ENCODE assay signal across 36 cellular contexts in the genomic region with DNA sequence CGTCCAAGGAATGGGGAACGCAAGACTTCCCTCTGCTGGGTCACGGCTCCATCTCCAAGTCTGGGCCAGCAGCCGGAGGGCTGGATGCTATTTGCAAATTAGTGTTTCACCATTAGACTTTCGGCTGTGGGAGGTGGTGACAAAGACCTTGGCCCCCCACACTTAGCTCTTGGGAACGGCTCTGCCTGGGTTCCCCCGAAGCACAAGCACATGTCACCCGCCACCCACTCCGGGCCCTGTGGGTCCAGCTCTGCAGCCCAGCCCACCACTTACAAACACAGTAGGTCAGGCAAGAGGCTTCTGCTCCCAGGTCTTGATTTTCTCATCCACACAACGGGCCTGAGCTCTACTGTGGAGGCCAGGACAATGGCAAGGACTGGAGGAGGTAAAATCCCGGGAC.
"Had no signal": no experiment of that assay in that cellular context is flagged by ENCODE, and none has a peak within 500 bp of the region (broad histone marks: within the 10 kb centered on the region; RNA-seq: fewer than 3 reads in every experiment).

No MANE protein-coding gene starts in this region.

- H3K4me1 ChIP-seq: ascending aorta had no signal

- H3K4me3 ChIP-seq: ascending aorta, cardiac muscle cell had no signal

- ATAC-seq: activated CD8-positive, alpha-beta T cell treated with anti-CD3 and anti-CD28 coated beads for 36 hours; activated naive CD8-positive, alpha-beta T cell treated with anti-CD3 and anti-CD28 coated beads, Interleukin-2, amount 50 U/mL, for 24 hours; activated T-cell treated with anti-CD3 and anti-CD28 coated beads, Interleukin-2, amount 50 U/mL, for 4 hours; activated T-cell treated with anti-CD3 and anti-CD28 coated beads, Interleukin-2, amount 50 U/mL, for 72 hours; activated T-helper 17 cell treated with anti-CD3 and anti-CD28 coated beads, Interleukin-2, amount 50 U/mL, for 72 hours; T-cell; T-helper 17 cell had no signal

- H3K27me3 Mint-ChIP-seq: activated CD4-positive, alpha-beta T cell treated with anti-CD3 and anti-CD28 coated beads, Interleukin-2, amount 10 ng/mL, durations not matched to agents 24 days and 14 days; activated naive CD4-positive, alpha-beta T cell treated with anti-CD3 and anti-CD28 coated beads, Interleukin-2, amount 50 U/mL, for 24 hours; activated naive CD8-positive, alpha-beta T cell; brain had no signal

- H3K36me3 ChIP-seq: ascending aorta, cardiac muscle cell had no signal

- H3K36me3 Mint-ChIP-seq: activated CD4-positive, alpha-beta memory T cell treated with anti-CD3 and anti-CD28 coated beads for 36 hours; activated naive CD4-positive, alpha-beta T cell treated with anti-CD3 and anti-CD28 coated beads, Interleukin-2, amount 10 ng/mL, durations not matched to agents 7 days and 5 days; activated naive CD4-positive, alpha-beta T cell treated with anti-CD3 and anti-CD28 coated beads, Interleukin-2, amount 50 U/mL, for 24 hours; activated naive CD8-positive, alpha-beta T cell; activated naive CD8-positive, alpha-beta T cell treated with anti-CD3 and anti-CD28 coated beads, Interleukin-2, amount 10 ng/mL, durations not matched to agents 7 days and 5 days; brain; T-cell had no signal

- FAIRE-seq: bronchial epithelial cell, TTC549 had no signal

- H3K27ac Mint-ChIP-seq: activated B cell treated with CpG ODN at 0.5 μM for 24 hours; activated CD4-positive, alpha-beta memory T cell treated with anti-CD3 and anti-CD28 coated beads for 36 hours; activated CD4-positive, alpha-beta T cell treated with anti-CD3 and anti-CD28 coated beads, Interleukin-2, amount 10 ng/mL, durations not matched to agents 24 days and 14 days; activated CD8-positive, alpha-beta T cell treated with anti-CD3 and anti-CD28 coated beads for 36 hours; activated naive CD4-positive, alpha-beta T cell treated with anti-CD3 and anti-CD28 coated beads, Interleukin-2, amount 10 ng/mL, durations not matched to agents 7 days and 5 days; activated naive CD4-positive, alpha-beta T cell treated with anti-CD3 and anti-CD28 coated beads, Interleukin-2, amount 50 U/mL, for 24 hours; activated naive CD8-positive, alpha-beta T cell; activated naive CD8-positive, alpha-beta T cell treated with anti-CD3 and anti-CD28 coated beads, Interleukin-2, amount 10 ng/mL, durations not matched to agents 7 days and 5 days; activated naive CD8-positive, alpha-beta T cell treated with anti-CD3 and anti-CD28 coated beads, Interleukin-2, amount 50 U/mL, for 24 hours; activated T-cell treated with anti-CD3 and anti-CD28 coated beads, Interleukin-2, amount 50 U/mL, for 72 hours; activated T-helper 1 cell treated with anti-CD3 and anti-CD28 coated beads, Interleukin-12 subunit alpha, Interleukin-12 subunit beta, Interleukin-2, Interleukin-4 antibody, amounts not matched to agents 30 ng/mL and 10 ng/mL and 1 ng/mL, durations not matched to agents 14 hours and 24 hours and 36 hours; activated T-helper 17 cell treated with anti-CD3 and anti-CD28 coated beads, Interleukin-2, amount 50 U/mL, for 72 hours; T-cell; T-helper 17 cell had no signal

- DNase-seq: activated B cell treated with CpG ODN at 0.5 μM for 24 hours; activated CD4-positive, alpha-beta memory T cell treated with anti-CD3 and anti-CD28 coated beads for 36 hours; activated CD4-positive, alpha-beta T cell treated with anti-CD3 and anti-CD28 coated beads for 4 hours; activated CD4-positive, alpha-beta T cell treated with anti-CD3 and anti-CD28 coated beads, Interleukin-2, amount 10 ng/mL, durations not matched to agents 24 days and 14 days; activated CD4-positive, alpha-beta T cell treated with anti-CD3 and anti-CD28 coated beads, Interleukin-2, amount 50 U/mL, for 1 hour; activated CD4-positive, alpha-beta T cell treated with anti-CD3 and anti-CD28 coated beads, Interleukin-2, amount 50 U/mL, for 4 hours; activated CD4-positive, CD25-positive, alpha-beta regulatory T cell treated with anti-CD3 and anti-CD28 coated beads, Interleukin-2, amount 50 U/mL, for 72 hours; activated CD8-positive, alpha-beta memory T cell treated with anti-CD3 and anti-CD28 coated beads, Interleukin-2, amount 50 U/mL, for 4 hours; activated CD8-positive, alpha-beta T cell treated with anti-CD3 and anti-CD28 coated beads for 36 hours; activated effector memory CD4-positive, alpha-beta T cell treated with Interleukin-2 at 50 U/mL for 16 hours; activated gamma-delta T cell; activated naive CD4-positive, alpha-beta T cell treated with anti-CD3 and anti-CD28 coated beads, Interleukin-2, amount 10 ng/mL, durations not matched to agents 7 days and 5 days; activated naive CD4-positive, alpha-beta T cell treated with Interleukin-2 at 50 U/mL for 16 hours; activated naive CD8-positive, alpha-beta T cell treated with anti-CD3 and anti-CD28 coated beads, Interleukin-2, amount 10 ng/mL, durations not matched to agents 7 days and 5 days; activated naive CD8-positive, alpha-beta T cell treated with anti-CD3 and anti-CD28 coated beads, Interleukin-2, amount 50 U/mL, for 24 hours; activated T-cell treated with anti-CD3 and anti-CD28 coated beads for 4 hours; activated T-cell treated with anti-CD3 and anti-CD28 coated beads, Interleukin-2, amount 50 U/mL, for 1 hour; activated T-cell treated with anti-CD3 and anti-CD28 coated beads, Interleukin-2, amount 50 U/mL, for 4 hours; activated T-cell treated with anti-CD3 and anti-CD28 coated beads, Interleukin-2, amount 50 U/mL, for 72 hours; amygdala; anterior cingulate cortex; caudate nucleus; cerebellar nuclear complex; T-cell; T-helper 17 cell had no signal

- H3K4me3 Mint-ChIP-seq: activated B cell treated with CpG ODN at 0.5 μM for 24 hours; activated CD4-positive, alpha-beta memory T cell treated with anti-CD3 and anti-CD28 coated beads for 36 hours; activated CD4-positive, alpha-beta T cell treated with anti-CD3 and anti-CD28 coated beads, Interleukin-2, amount 10 ng/mL, durations not matched to agents 24 days and 14 days; activated CD8-positive, alpha-beta T cell treated with anti-CD3 and anti-CD28 coated beads for 36 hours; activated naive CD4-positive, alpha-beta T cell treated with anti-CD3 and anti-CD28 coated beads, Interleukin-2, amount 10 ng/mL, durations not matched to agents 7 days and 5 days; activated naive CD4-positive, alpha-beta T cell treated with anti-CD3 and anti-CD28 coated beads, Interleukin-2, amount 50 U/mL, for 24 hours; activated naive CD8-positive, alpha-beta T cell; activated naive CD8-positive, alpha-beta T cell treated with anti-CD3 and anti-CD28 coated beads, Interleukin-2, amount 10 ng/mL, durations not matched to agents 7 days and 5 days; activated naive CD8-positive, alpha-beta T cell treated with anti-CD3 and anti-CD28 coated beads, Interleukin-2, amount 50 U/mL, for 24 hours; activated T-cell treated with anti-CD3 and anti-CD28 coated beads, Interleukin-2, amount 50 U/mL, for 4 hours; activated T-cell treated with anti-CD3 and anti-CD28 coated beads, Interleukin-2, amount 50 U/mL, for 72 hours; activated T-helper 1 cell treated with anti-CD3 and anti-CD28 coated beads, Interleukin-12 subunit alpha, Interleukin-12 subunit beta, Interleukin-2, Interleukin-4 antibody, amounts not matched to agents 30 ng/mL and 10 ng/mL and 1 ng/mL, durations not matched to agents 14 hours and 24 hours and 36 hours; activated T-helper 17 cell treated with anti-CD3 and anti-CD28 coated beads, Interleukin-2, amount 50 U/mL, for 72 hours; brain; central memory CD8-positive, alpha-beta T cell; T-cell; T-helper 17 cell had no signal

- H3K9me3 Mint-ChIP-seq: activated B cell treated with CpG ODN at 0.5 μM for 24 hours; activated CD4-positive, alpha-beta memory T cell treated with anti-CD3 and anti-CD28 coated beads for 36 hours; activated CD4-positive, alpha-beta T cell treated with anti-CD3 and anti-CD28 coated beads, Interleukin-2, amount 10 ng/mL, durations not matched to agents 24 days and 14 days; activated CD8-positive, alpha-beta T cell treated with anti-CD3 and anti-CD28 coated beads for 36 hours; activated naive CD4-positive, alpha-beta T cell treated with anti-CD3 and anti-CD28 coated beads, Interleukin-2, amount 10 ng/mL, durations not matched to agents 7 days and 5 days; activated naive CD4-positive, alpha-beta T cell treated with anti-CD3 and anti-CD28 coated beads, Interleukin-2, amount 50 U/mL, for 24 hours; activated naive CD8-positive, alpha-beta T cell treated with anti-CD3 and anti-CD28 coated beads, Interleukin-2, amount 10 ng/mL, durations not matched to agents 7 days and 5 days; activated naive CD8-positive, alpha-beta T cell treated with anti-CD3 and anti-CD28 coated beads, Interleukin-2, amount 50 U/mL, for 24 hours; activated T-cell treated with anti-CD3 and anti-CD28 coated beads, Interleukin-2, amount 50 U/mL, for 4 hours; activated T-cell treated with anti-CD3 and anti-CD28 coated beads, Interleukin-2, amount 50 U/mL, for 72 hours; activated T-helper 1 cell treated with anti-CD3 and anti-CD28 coated beads, Interleukin-12 subunit alpha, Interleukin-12 subunit beta, Interleukin-2, Interleukin-4 antibody, amounts not matched to agents 30 ng/mL and 10 ng/mL and 1 ng/mL, durations not matched to agents 14 hours and 24 hours and 36 hours; activated T-helper 17 cell treated with anti-CD3 and anti-CD28 coated beads, Interleukin-2, amount 50 U/mL, for 72 hours; brain; central memory CD8-positive, alpha-beta T cell; T-cell had no signal

- H3K9me3 ChIP-seq: ascending aorta had no signal

- H3K4me1 Mint-ChIP-seq: activated B cell treated with CpG ODN at 0.5 μM for 24 hours; activated CD4-positive, alpha-beta T cell treated with anti-CD3 and anti-CD28 coated beads, Interleukin-2, amount 10 ng/mL, durations not matched to agents 24 days and 14 days; activated naive CD4-positive, alpha-beta T cell treated with anti-CD3 and anti-CD28 coated beads, Interleukin-2, amount 10 ng/mL, durations not matched to agents 7 days and 5 days; activated naive CD4-positive, alpha-beta T cell treated with anti-CD3 and anti-CD28 coated beads, Interleukin-2, amount 50 U/mL, for 24 hours; activated naive CD8-positive, alpha-beta T cell treated with anti-CD3 and anti-CD28 coated beads, Interleukin-2, amount 10 ng/mL, durations not matched to agents 7 days and 5 days; activated naive CD8-positive, alpha-beta T cell treated with anti-CD3 and anti-CD28 coated beads, Interleukin-2, amount 50 U/mL, for 24 hours; activated T-helper 17 cell treated with anti-CD3 and anti-CD28 coated beads, Interleukin-2, amount 50 U/mL, for 72 hours; central memory CD8-positive, alpha-beta T cell; T-cell; T-helper 17 cell had no signal

- H3K27ac ChIP-seq: ascending aorta, cardiac muscle cell, VCaP had no signal

- H3K27me3 ChIP-seq: ascending aorta, cardiac muscle cell had no signal
